9 cellular contexts compared by ENCODE assay signal in genomic region chr5:124599048-124599973, GRCh38.
DNase-seq lines count a peak whose midpoint lies in the region; ATAC-seq and TF ChIP-seq lines count a peak whose summit lies in the region.
"Had no signal": no experiment of that assay in that cellular context is flagged by ENCODE, and none has a peak within 500 bp of the region (broad histone marks: within the 10 kb centered on the region; RNA-seq: fewer than 3 reads in every experiment).

No MANE protein-coding gene starts in this region.

- no peak overlapping the region for H3K4me3 Mint-ChIP-seq in activated CD4-positive, alpha-beta memory T cell treated with anti-CD3 and anti-CD28 coated beads, Interleukin-2, amount 10 ng/mL, durations not matched to agents 7 days and 5 days
- H3K4me3 Mint-ChIP-seq: CD4-positive, CD25-positive, alpha-beta regulatory T cell had no signal

- H3K4me1 ChIP-seq in body of pancreas (peaks cover 37% of the 10 kb centered on the region), ovary (ENCODE audit: insufficient read depth) (peaks cover 5% of the 10 kb centered on the region)

- no peak for TF ChIP-seq EP300 in ovary (IDR thresholded peaks at IDR 0.05)

- no peaks in the 10 kb centered on the region for H3K27me3 ChIP-seq in body of pancreas
- H3K27me3 ChIP-seq in ovary = no peaks in the 10 kb centered on the region

- H3K4me1 Mint-ChIP-seq in activated CD4-positive, alpha-beta memory T cell treated with anti-CD3 and anti-CD28 coated beads, Interleukin-2, amount 10 ng/mL, durations not matched to agents 7 days and 5 days = no peaks in the 10 kb centered on the region
- H3K4me1 Mint-ChIP-seq: CD4-positive, CD25-positive, alpha-beta regulatory T cell had no signal

- TF ChIP-seq CTCF in body of pancreas (IDR thresholded peaks at IDR 0.05) (peak in 1 of 7 experiments; percentile 2), ovary (IDR thresholded peaks at IDR 0.05) (no peak)

- intact Hi-C loops in body of pancreas (cut with DNase I) (no loop called here), ovary (cut with DNase I) (no loop called here)

- H3K4me3 ChIP-seq in body of pancreas = no peak overlapping the region
- H3K4me3 ChIP-seq in ovary = no peak overlapping the region

- H3K9me3 ChIP-seq in body of pancreas (no peaks in the 10 kb centered on the region), ovary (no peaks in the 10 kb centered on the region)

- TF ChIP-seq POLR2A in body of pancreas (IDR thresholded peaks at IDR 0.05) (no peak), ovary (IDR thresholded peaks at IDR 0.05) (no peak)

- no peak overlapping the region for H3K27ac Mint-ChIP-seq in activated CD4-positive, alpha-beta memory T cell treated with anti-CD3 and anti-CD28 coated beads, Interleukin-2, amount 10 ng/mL, durations not matched to agents 7 days and 5 days
- H3K27ac Mint-ChIP-seq: CD4-positive, CD25-positive, alpha-beta regulatory T cell had no signal

- H3K27me3 Mint-ChIP-seq in activated CD4-positive, alpha-beta memory T cell treated with anti-CD3 and anti-CD28 coated beads, Interleukin-2, amount 10 ng/mL, durations not matched to agents 7 days and 5 days = no peaks in the 10 kb centered on the region
- H3K27me3 Mint-ChIP-seq: CD4-positive, CD25-positive, alpha-beta regulatory T cell had no signal

- CTCF ChIA-PET in activated CD4-positive, alpha-beta memory T cell treated with anti-CD3 and anti-CD28 coated beads, Interleukin-2, amount 10 ng/mL, durations not matched to agents 7 days and 5 days (lab: Charles Lee) = no interaction called here

- WGBS in body of pancreas, 2 donors = 5 to 8% methylated on average over 9 of the region's 9 CpGs
- WGBS in ovary, 3 donors = 11 to 32% (median 22%) methylated on average over 9 of the region's 9 CpGs

- H3K27ac ChIP-seq in body of pancreas (peak overlapping the region; percentile 29 to 77 (median 70)), ovary (no peak overlapping the region)

- H3K9me3 Mint-ChIP-seq in activated CD4-positive, alpha-beta memory T cell treated with anti-CD3 and anti-CD28 coated beads, Interleukin-2, amount 10 ng/mL, durations not matched to agents 7 days and 5 days = no peaks in the 10 kb centered on the region

- peak; percentile 12 for DNase-seq in SKM-1 treated with dmso at 0.1 percent for 144 hours (lab: John Stamatoyannopoulos, UW; ENCODE audit: unreplicated experiment)
- no peak for DNase-seq in SKM-1 (lab: John Stamatoyannopoulos, UW; ENCODE audit: unreplicated experiment)
- peak; percentile 82 for DNase-seq in NCI-H1694 (lab: John Stamatoyannopoulos, UW)
- peak; percentile 77 to 93 (median 84) for DNase-seq in body of pancreas
- DNase-seq in left kidney (ENCODE audit: low read depth, low spot score) = peak; percentile 80
- DNase-seq in activated CD4-positive, alpha-beta memory T cell treated with anti-CD3 and anti-CD28 coated beads, Interleukin-2, amount 10 ng/mL, durations not matched to agents 7 days and 5 days = no peak
- DNase-seq in ovary = no peak
- no peak for DNase-seq in activated naive CD4-positive, alpha-beta T cell (lab: John Stamatoyannopoulos, UW)
- DNase-seq: CD4-positive, CD25-positive, alpha-beta regulatory T cell had no signal

- H3K36me3 Mint-ChIP-seq in activated CD4-positive, alpha-beta memory T cell treated with anti-CD3 and anti-CD28 coated beads, Interleukin-2, amount 10 ng/mL, durations not matched to agents 7 days and 5 days (ENCODE audit: low read depth) = no peaks in the 10 kb centered on the region
- H3K36me3 Mint-ChIP-seq: CD4-positive, CD25-positive, alpha-beta regulatory T cell had no signal

- POLR2A ChIA-PET in activated CD4-positive, alpha-beta memory T cell treated with anti-CD3 and anti-CD28 coated beads, Interleukin-2, amount 10 ng/mL, durations not matched to agents 7 days and 5 days (lab: Charles Lee) = no interaction called here

- ATAC-seq in body of pancreas = peak; percentile 97

- H3K36me3 ChIP-seq in body of pancreas (replicated peaks in 1 of 2; ENCODE audit: insufficient read depth in 1 of 2, low read depth in 2 of 2) = no peaks in the 10 kb centered on the region
- no peaks in the 10 kb centered on the region for H3K36me3 ChIP-seq in ovary

Comparison
In these comparisons a context has a peak if more than half of its experiments do, and no peak if none do; other contexts are left out.
1. DNase-seq: peak in SKM-1 treated with dmso at 0.1 percent for 144 hours (single experiment), NCI-H1694 (single experiment), body of pancreas (4 of 4) and left kidney (single experiment); none in SKM-1 (single experiment), activated CD4-positive, alpha-beta memory T cell treated with anti-CD3 and anti-CD28 coated beads, Interleukin-2, amount 10 ng/mL, durations not matched to agents 7 days and 5 days (single experiment), ovary (0 of 5) and activated naive CD4-positive, alpha-beta T cell (0 of 4).
2. H3K27ac ChIP-seq: peak in body of pancreas (4 of 4); none in ovary (0 of 2).